Comparison of ENCODE assay signal across 1 cellular context in genomic region chr6:90131091-90131490, GRCh38.
TF ChIP-seq lines count a peak whose summit lies in the region.

No MANE protein-coding gene starts in this region.

TF ChIP-seq in IMR-90, 13 proteins besides CTCF, POLR2A, EP300 and RAD21 (continued from another document):
- TF ChIP-seq, protein P1, sequence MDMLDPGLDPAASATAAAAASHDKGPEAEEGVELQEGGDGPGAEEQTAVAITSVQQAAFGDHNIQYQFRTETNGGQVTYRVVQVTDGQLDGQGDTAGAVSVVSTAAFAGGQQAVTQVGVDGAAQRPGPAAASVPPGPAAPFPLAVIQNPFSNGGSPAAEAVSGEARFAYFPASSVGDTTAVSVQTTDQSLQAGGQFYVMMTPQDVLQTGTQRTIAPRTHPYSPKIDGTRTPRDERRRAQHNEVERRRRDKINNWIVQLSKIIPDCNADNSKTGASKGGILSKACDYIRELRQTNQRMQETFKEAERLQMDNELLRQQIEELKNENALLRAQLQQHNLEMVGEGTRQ (IDR thresholded peaks at IDR 0.05; ENCODE audit: low read depth, low read length): no peak
- TF ChIP-seq RCOR1 (IDR thresholded peaks at IDR 0.05; ENCODE audit: insufficient replicate concordance, low read length): no peak
- TF ChIP-seq, protein P2, sequence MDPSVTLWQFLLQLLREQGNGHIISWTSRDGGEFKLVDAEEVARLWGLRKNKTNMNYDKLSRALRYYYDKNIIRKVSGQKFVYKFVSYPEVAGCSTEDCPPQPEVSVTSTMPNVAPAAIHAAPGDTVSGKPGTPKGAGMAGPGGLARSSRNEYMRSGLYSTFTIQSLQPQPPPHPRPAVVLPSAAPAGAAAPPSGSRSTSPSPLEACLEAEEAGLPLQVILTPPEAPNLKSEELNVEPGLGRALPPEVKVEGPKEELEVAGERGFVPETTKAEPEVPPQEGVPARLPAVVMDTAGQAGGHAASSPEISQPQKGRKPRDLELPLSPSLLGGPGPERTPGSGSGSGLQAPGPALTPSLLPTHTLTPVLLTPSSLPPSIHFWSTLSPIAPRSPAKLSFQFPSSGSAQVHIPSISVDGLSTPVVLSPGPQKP (IDR thresholded peaks at IDR 0.05; ENCODE audit: borderline replicate concordance, low read depth, low read length): no peak
- TF ChIP-seq MAZ (IDR thresholded peaks at IDR 0.05; ENCODE audit: borderline replicate concordance, low read depth, low read length): no peak
- no peak for TF ChIP-seq MAFK (IDR thresholded peaks at IDR 0.05; ENCODE audit: low read depth, low read length)
